Comparison of ENCODE assay signal across 3 cellular contexts in genomic region chr17:21010705-21011596, GRCh38.
TF ChIP-seq lines count a peak whose summit lies in the region.

No MANE protein-coding gene starts in this region.

TF ChIP-seq in A549, 52 proteins besides CTCF, POLR2A, EP300 and RAD21:
- no peak for TF ChIP-seq E2F6 (IDR thresholded peaks at IDR 0.05; ENCODE audit: borderline replicate concordance, low read depth)
- TF ChIP-seq ESRRA (IDR thresholded peaks at IDR 0.05; ENCODE audit: borderline replicate concordance, low read length) = no peak
- TF ChIP-seq FOSB (CRISPR knock-in tag; IDR thresholded peaks at IDR 0.05) = no peak
- no peak for TF ChIP-seq HDAC2 (IDR thresholded peaks at IDR 0.05)
- TF ChIP-seq CBX8 (IDR thresholded peaks at IDR 0.05) = no peak
- TF ChIP-seq RFX5 (IDR thresholded peaks at IDR 0.05) = no peak
- TF ChIP-seq SMC3 (IDR thresholded peaks at IDR 0.05) = no peak
- TF ChIP-seq HMGXB4 (CRISPR knock-in tag; IDR thresholded peaks at IDR 0.05; ENCODE audit: borderline replicate concordance) = no peak
- no peak for TF ChIP-seq TFCP2L1 (CRISPR knock-in tag; IDR thresholded peaks at IDR 0.05)
- TF ChIP-seq MAZ (IDR thresholded peaks at IDR 0.05; ENCODE audit: borderline replicate concordance, low read depth, low read length) = no peak
- TF ChIP-seq SREBF2 (IDR thresholded peaks at IDR 0.05) = no peak
- no peak for TF ChIP-seq ZFP36 (IDR thresholded peaks at IDR 0.05; ENCODE audit: borderline replicate concordance, partially characterized antibody)
- TF ChIP-seq HOXA7 (CRISPR knock-in tag; IDR thresholded peaks at IDR 0.05) = no peak
- no peak for TF ChIP-seq RCOR1 (IDR thresholded peaks at IDR 0.05; ENCODE audit: low read depth, low read length)
- no peak for TF ChIP-seq POLR2AphosphoS2 (conservative IDR thresholded peaks at IDR 0.05; ENCODE audit: low read length)
- no peak for TF ChIP-seq CBX2 (IDR thresholded peaks at IDR 0.05; ENCODE audit: borderline replicate concordance, low read depth)

TF ChIP-seq in GM12891, 5 proteins besides CTCF, POLR2A, EP300 and RAD21:
- TF ChIP-seq TAF1 (IDR thresholded peaks at IDR 0.05; ENCODE audit: low read depth, low read length) (no peak), SPI1 (IDR thresholded peaks at IDR 0.05; ENCODE audit: low read depth, low read length) (no peak), PAX5 (IDR thresholded peaks at IDR 0.05; ENCODE audit: insufficient read depth, low read length, severe bottlenecking) (no peak), POLR2AphosphoS5 (IDR thresholded peaks at IDR 0.05; ENCODE audit: low read depth, low read length) (no peak), POU2F2 (IDR thresholded peaks at IDR 0.05; ENCODE audit: low read depth, low read length) (no peak)

TF ChIP-seq in K562, 482 proteins besides CTCF, POLR2A, EP300 and RAD21:
- TF ChIP-seq RBFOX2 (IDR thresholded peaks at IDR 0.05; ENCODE audit: low read depth, low read length) (0 out of 2 replicates have a peak, but pooled peaks have one; percentile 23), POLR2G (IDR thresholded peaks at IDR 0.05; ENCODE audit: low read depth, low read length) (peak; percentile 51), TBP (optimal IDR thresholded peaks at IDR 0.05; ENCODE audit: low read depth, low read length) (no peak), E2F4 (CRISPR knock-in tag; IDR thresholded peaks at IDR 0.05; ENCODE audit: low read depth) (no peak), RBM22 (IDR thresholded peaks at IDR 0.05; ENCODE audit: low read depth, low read length, poor library complexity, severe bottlenecking) (peak; percentile 56), FUS (optimal IDR thresholded peaks at IDR 0.05; ENCODE audit: low read depth, low read length) (no peak)
